In genomic region chr1:7430047-7430608, GRCh38 we compare ENCODE assay signal across 27 cellular contexts.
"Had no signal": no experiment of that assay in that cellular context is flagged by ENCODE, and none has a peak within 500 bp of the region (broad histone marks: within the 10 kb centered on the region; RNA-seq: fewer than 3 reads in every experiment).

No MANE protein-coding gene starts in this region.

- H3K9me3 ChIP-seq: SJCRH30 had no signal

- H3K4me2 ChIP-seq: KMS-11 had no signal

- H3K36me3 Mint-ChIP-seq: activated naive CD4-positive, alpha-beta T cell treated with anti-CD3 and anti-CD28 coated beads, Interleukin-2, amount 10 ng/mL, durations not matched to agents 7 days and 5 days; activated naive CD8-positive, alpha-beta T cell; brain had no signal

- H3K27me3 Mint-ChIP-seq: activated CD4-positive, alpha-beta T cell treated with anti-CD3 and anti-CD28 coated beads for 36 hours; activated CD4-positive, alpha-beta T cell treated with anti-CD3 and anti-CD28 coated beads, Interleukin-2, amount 10 ng/mL, durations not matched to agents 7 days and 5 days; activated naive CD4-positive, alpha-beta T cell treated with anti-CD3 and anti-CD28 coated beads, Interleukin-2, amount 10 ng/mL, durations not matched to agents 7 days and 5 days; activated naive CD8-positive, alpha-beta T cell; activated naive CD8-positive, alpha-beta T cell treated with anti-CD3 and anti-CD28 coated beads, Interleukin-2, amount 50 U/mL, for 24 hours; activated T-cell treated with anti-CD3 and anti-CD28 coated beads, Interleukin-2, amount 50 U/mL, for 24 hours had no signal

- ATAC-seq: activated CD4-positive, alpha-beta T cell treated with anti-CD3 and anti-CD28 coated beads for 36 hours; activated CD8-positive, alpha-beta T cell treated with anti-CD3 and anti-CD28 coated beads, Interleukin-2, amount 10 ng/mL, durations not matched to agents 7 days and 5 days; activated naive CD8-positive, alpha-beta T cell treated with anti-CD3 and anti-CD28 coated beads, Interleukin-2, amount 50 U/mL, for 24 hours; Panc1 had no signal

- H3K36me3 ChIP-seq: SJCRH30, WERI-Rb-1 had no signal

- H3K4me3 Mint-ChIP-seq: activated CD4-positive, alpha-beta T cell treated with anti-CD3 and anti-CD28 coated beads for 36 hours; activated CD4-positive, alpha-beta T cell treated with anti-CD3 and anti-CD28 coated beads, Interleukin-2, amount 10 ng/mL, durations not matched to agents 7 days and 5 days; activated CD8-positive, alpha-beta T cell treated with anti-CD3 and anti-CD28 coated beads, Interleukin-2, amount 10 ng/mL, durations not matched to agents 7 days and 5 days; activated naive CD4-positive, alpha-beta T cell treated with anti-CD3 and anti-CD28 coated beads, Interleukin-2, amount 10 ng/mL, durations not matched to agents 7 days and 5 days; activated naive CD8-positive, alpha-beta T cell; activated naive CD8-positive, alpha-beta T cell treated with anti-CD3 and anti-CD28 coated beads, Interleukin-2, amount 50 U/mL, for 24 hours; activated T-cell treated with anti-CD3 and anti-CD28 coated beads, Interleukin-2, amount 50 U/mL, for 24 hours; brain had no signal

- H3K4me1 Mint-ChIP-seq: activated CD4-positive, alpha-beta T cell treated with anti-CD3 and anti-CD28 coated beads for 36 hours; activated CD4-positive, alpha-beta T cell treated with anti-CD3 and anti-CD28 coated beads, Interleukin-2, amount 10 ng/mL, durations not matched to agents 7 days and 5 days; activated naive CD4-positive, alpha-beta T cell treated with anti-CD3 and anti-CD28 coated beads, Interleukin-2, amount 10 ng/mL, durations not matched to agents 7 days and 5 days; activated naive CD8-positive, alpha-beta T cell treated with anti-CD3 and anti-CD28 coated beads, Interleukin-2, amount 50 U/mL, for 24 hours had no signal

- H3K9me3 Mint-ChIP-seq: activated CD4-positive, alpha-beta T cell treated with anti-CD3 and anti-CD28 coated beads, Interleukin-2, amount 10 ng/mL, durations not matched to agents 7 days and 5 days; activated naive CD4-positive, alpha-beta T cell treated with anti-CD3 and anti-CD28 coated beads, Interleukin-2, amount 10 ng/mL, durations not matched to agents 7 days and 5 days; activated naive CD8-positive, alpha-beta T cell treated with anti-CD3 and anti-CD28 coated beads, Interleukin-2, amount 50 U/mL, for 24 hours; activated T-cell treated with anti-CD3 and anti-CD28 coated beads, Interleukin-2, amount 50 U/mL, for 24 hours had no signal

- H3K9ac ChIP-seq: KMS-11 had no signal

- DNase-seq: activated CD4-positive, alpha-beta T cell treated with anti-CD3 and anti-CD28 coated beads for 36 hours; activated CD4-positive, alpha-beta T cell treated with anti-CD3 and anti-CD28 coated beads, Interleukin-2, amount 10 ng/mL, durations not matched to agents 7 days and 5 days; activated CD4-positive, alpha-beta T cell treated with anti-CD3 and anti-CD28 coated beads, Interleukin-2, amount 50 U/mL, for 48 hours; activated CD8-positive, alpha-beta T cell treated with anti-CD3 and anti-CD28 coated beads, Interleukin-2, amount 10 ng/mL, durations not matched to agents 7 days and 5 days; activated effector memory CD4-positive, alpha-beta T cell treated with Interleukin-2 at 50 U/mL for 16 hours; activated naive CD4-positive, alpha-beta T cell treated with anti-CD3 and anti-CD28 coated beads, Interleukin-2, amount 10 ng/mL, durations not matched to agents 7 days and 5 days; activated naive CD8-positive, alpha-beta T cell treated with anti-CD3 and anti-CD28 coated beads, Interleukin-2, amount 50 U/mL, for 24 hours; activated T-cell treated with anti-CD3 and anti-CD28 coated beads, Interleukin-2, amount 50 U/mL, for 24 hours; anterior cingulate cortex; central memory CD4-positive, alpha-beta T cell; MM.1S; MV-4-11; NCI-H1092; NCI-H1436 treated with DMSO at 0.1 percent for 48 hours; NCI-H1694 treated with DMSO at 0.1 percent for 48 hours; NCI-H2029; NCI-H345; NCI-H524 treated with DMSO at 0.1 percent for 48 hours; SHP77; SJCRH30; T1000; WERI-Rb-1 had no signal

- H3K27ac Mint-ChIP-seq: activated CD4-positive, alpha-beta T cell treated with anti-CD3 and anti-CD28 coated beads for 36 hours; activated CD4-positive, alpha-beta T cell treated with anti-CD3 and anti-CD28 coated beads, Interleukin-2, amount 10 ng/mL, durations not matched to agents 7 days and 5 days; activated CD8-positive, alpha-beta T cell treated with anti-CD3 and anti-CD28 coated beads, Interleukin-2, amount 10 ng/mL, durations not matched to agents 7 days and 5 days; activated naive CD4-positive, alpha-beta T cell treated with anti-CD3 and anti-CD28 coated beads, Interleukin-2, amount 10 ng/mL, durations not matched to agents 7 days and 5 days; activated naive CD8-positive, alpha-beta T cell; activated naive CD8-positive, alpha-beta T cell treated with anti-CD3 and anti-CD28 coated beads, Interleukin-2, amount 50 U/mL, for 24 hours; activated T-cell treated with anti-CD3 and anti-CD28 coated beads, Interleukin-2, amount 50 U/mL, for 24 hours; brain had no signal

- H3K27ac ChIP-seq: KMS-11, SJCRH30, SK-N-MC, WERI-Rb-1 had no signal

- H3K4me3 ChIP-seq: SJCRH30, SK-N-MC had no signal
